26 cellular contexts compared by ENCODE assay signal in the genomic region with DNA sequence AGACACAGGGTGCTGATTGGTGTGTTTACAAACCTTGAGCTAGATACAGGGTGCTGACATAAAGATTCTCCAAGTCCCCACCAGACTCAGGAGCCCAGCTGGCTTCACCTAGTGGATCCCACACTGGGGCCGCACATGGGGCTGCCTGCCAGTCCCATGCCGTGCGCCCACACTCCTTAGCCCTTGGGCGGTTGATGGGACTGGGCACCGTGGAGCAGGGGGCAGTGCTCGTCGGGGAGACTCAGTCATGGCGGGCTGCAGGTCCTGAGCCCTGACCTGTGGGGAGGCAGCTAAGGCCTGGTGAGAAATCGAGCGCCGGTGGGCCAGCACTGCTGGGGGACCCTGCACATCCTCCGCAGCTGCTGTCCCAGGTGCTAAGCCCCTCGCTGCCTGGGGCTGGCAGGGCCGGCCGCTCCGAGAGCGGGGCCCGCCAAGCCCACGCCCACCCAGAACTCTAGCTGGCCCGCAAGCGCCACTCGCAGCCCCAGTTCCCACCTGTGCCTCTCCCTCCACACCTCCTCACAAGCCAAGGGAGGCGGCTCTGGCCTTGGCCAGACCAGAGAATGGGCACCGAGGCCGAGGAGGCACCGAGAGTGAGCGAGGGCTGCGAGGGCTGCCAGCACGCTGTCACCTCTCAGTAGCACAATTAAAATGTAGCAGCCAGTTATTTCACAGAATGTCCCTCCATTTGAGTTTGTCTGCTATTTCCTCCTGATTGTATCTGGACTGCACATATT.
"Had no signal": no experiment of that assay in that cellular context is flagged by ENCODE, and none has a peak within 500 bp of the region (broad histone marks: within the 10 kb centered on the region; RNA-seq: fewer than 3 reads in every experiment).

No MANE protein-coding gene starts in this region.

- H3K27me3 ChIP-seq: esophagus squamous epithelium, gastrocnemius medialis, heart right ventricle had no signal

- H3K4me1 ChIP-seq: esophagus squamous epithelium, gastrocnemius medialis, lower lobe of right lung had no signal

- H3K9me3 ChIP-seq: esophagus squamous epithelium, gastrocnemius medialis, left ventricle myocardium inferior, lower lobe of right lung, mucosa of descending colon had no signal

- DNase-seq: dermis blood vessel endothelial cell; dorsolateral prefrontal cortex; effector CD4-positive, alpha-beta T cell; effector memory CD8-positive, alpha-beta T cell; endodermal cell; erythroblast; esophagus squamous epithelium; foreskin fibroblast; foreskin melanocyte; gastrocnemius medialis; glutamatergic neuron; head of caudate nucleus; heart right ventricle; hippocampal formation; kidney glomerular epithelial cell; left colon; left ventricle myocardium inferior; lower lobe of right lung; mesenchymal stem cell; mucosa of descending colon; naive B cell had no signal

- H3K4me3 ChIP-seq: coronary artery, dorsolateral prefrontal cortex, esophagus squamous epithelium, gastrocnemius medialis, heart right ventricle, left ventricle myocardium inferior, lower lobe of right lung, mucosa of descending colon had no signal

- H3K36me3 ChIP-seq: esophagus squamous epithelium, gastrocnemius medialis, heart right ventricle, left ventricle myocardium inferior, lower lobe of right lung had no signal

- H3K27ac ChIP-seq: coronary artery, dorsolateral prefrontal cortex, epithelial cell of prostate, esophagus squamous epithelium, gastrocnemius medialis, heart right ventricle, left ventricle myocardium inferior, lower lobe of right lung had no signal

- ATAC-seq: effector memory CD8-positive, alpha-beta T cell; esophagus mucosa; gastrocnemius medialis; heart right ventricle; left colon; left lobe of liver; lower lobe of right lung; mucosa of descending colon had no signal

- FAIRE-seq: keratinocyte had no signal
